ENCODE assay signal across 2 cellular contexts in the genomic region with DNA sequence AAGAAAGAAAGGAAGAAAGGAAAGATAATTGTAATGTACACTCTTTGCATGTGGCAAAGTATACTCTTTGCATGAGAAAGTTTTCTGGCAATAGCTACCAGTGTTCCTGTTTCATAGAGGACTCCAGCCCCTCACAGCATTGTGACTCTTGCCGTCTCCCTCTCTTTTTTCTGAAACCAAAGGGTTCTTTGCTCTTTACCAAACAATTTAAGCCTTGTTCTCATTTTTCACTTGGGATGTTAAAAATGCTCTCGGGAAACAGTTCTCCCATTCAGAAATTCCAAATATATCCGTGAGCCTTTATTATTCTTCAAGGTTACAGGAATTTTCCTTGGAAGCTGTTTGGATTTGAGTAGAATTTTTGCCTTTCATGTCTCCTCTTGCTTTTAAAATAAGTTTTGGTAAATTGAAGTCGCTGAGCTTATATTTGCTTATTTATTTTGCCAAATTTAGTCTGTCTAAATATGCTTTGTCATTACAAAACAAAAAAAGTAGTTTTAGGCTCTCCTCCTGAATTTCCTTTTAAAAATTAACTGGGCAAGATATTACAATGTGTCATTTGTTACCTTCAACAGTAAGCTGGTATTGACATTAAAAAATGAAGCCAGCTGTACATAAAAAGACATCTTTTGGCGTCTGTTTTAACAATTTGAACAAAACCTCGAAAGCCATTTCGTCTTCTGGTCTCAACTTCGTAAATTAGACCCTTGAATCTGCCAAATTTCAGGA.
TF ChIP-seq lines count a peak whose summit lies in the region.

No MANE protein-coding gene starts in this region.

TF ChIP-seq in A549, 52 proteins besides CTCF, POLR2A, EP300 and RAD21:
- TF ChIP-seq HDAC2 (IDR thresholded peaks at IDR 0.05): no peak
- no peak for TF ChIP-seq CHD4 (IDR thresholded peaks at IDR 0.05; ENCODE audit: borderline replicate concordance)
- no peak for TF ChIP-seq ATOH8 (CRISPR knock-in tag; IDR thresholded peaks at IDR 0.05; ENCODE audit: low read depth)
- TF ChIP-seq, protein P1, sequence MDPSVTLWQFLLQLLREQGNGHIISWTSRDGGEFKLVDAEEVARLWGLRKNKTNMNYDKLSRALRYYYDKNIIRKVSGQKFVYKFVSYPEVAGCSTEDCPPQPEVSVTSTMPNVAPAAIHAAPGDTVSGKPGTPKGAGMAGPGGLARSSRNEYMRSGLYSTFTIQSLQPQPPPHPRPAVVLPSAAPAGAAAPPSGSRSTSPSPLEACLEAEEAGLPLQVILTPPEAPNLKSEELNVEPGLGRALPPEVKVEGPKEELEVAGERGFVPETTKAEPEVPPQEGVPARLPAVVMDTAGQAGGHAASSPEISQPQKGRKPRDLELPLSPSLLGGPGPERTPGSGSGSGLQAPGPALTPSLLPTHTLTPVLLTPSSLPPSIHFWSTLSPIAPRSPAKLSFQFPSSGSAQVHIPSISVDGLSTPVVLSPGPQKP (IDR thresholded peaks at IDR 0.05; ENCODE audit: low read depth, low read length): no peak
- TF ChIP-seq JUN (IDR thresholded peaks at IDR 0.05): no peak
- TF ChIP-seq ZFP36 (IDR thresholded peaks at IDR 0.05; ENCODE audit: borderline replicate concordance, partially characterized antibody): no peak
- TF ChIP-seq CBX2 (IDR thresholded peaks at IDR 0.05; ENCODE audit: borderline replicate concordance, low read depth): no peak
- TF ChIP-seq CBX8 (IDR thresholded peaks at IDR 0.05): no peak
- no peak for TF ChIP-seq ESRRA (IDR thresholded peaks at IDR 0.05; ENCODE audit: borderline replicate concordance, low read length)
- no peak for TF ChIP-seq HOXB5 (CRISPR knock-in tag; IDR thresholded peaks at IDR 0.05)
- no peak for TF ChIP-seq USF2 (IDR thresholded peaks at IDR 0.05)
- no peak for TF ChIP-seq KDM1A (IDR thresholded peaks at IDR 0.05; ENCODE audit: low read depth)
- no peak for TF ChIP-seq MAFK (IDR thresholded peaks at IDR 0.05; ENCODE audit: partially characterized antibody)
- no peak for TF ChIP-seq KDM5A (IDR thresholded peaks at IDR 0.05)
- no peak for TF ChIP-seq BCL3 (IDR thresholded peaks at IDR 0.05)
- TF ChIP-seq RCOR1 (IDR thresholded peaks at IDR 0.05; ENCODE audit: low read depth, low read length): no peak
- no peak for TF ChIP-seq NR3C1 (IDR thresholded peaks at IDR 0.05)
- TF ChIP-seq CEBPB (IDR thresholded peaks at IDR 0.05): no peak
- TF ChIP-seq RARB (CRISPR knock-in tag; IDR thresholded peaks at IDR 0.05): no peak
TF ChIP-seq in A549: peak in this region for 0.

TF ChIP-seq in K562, 482 proteins besides CTCF, POLR2A, EP300 and RAD21:
- TF ChIP-seq, protein P2, sequence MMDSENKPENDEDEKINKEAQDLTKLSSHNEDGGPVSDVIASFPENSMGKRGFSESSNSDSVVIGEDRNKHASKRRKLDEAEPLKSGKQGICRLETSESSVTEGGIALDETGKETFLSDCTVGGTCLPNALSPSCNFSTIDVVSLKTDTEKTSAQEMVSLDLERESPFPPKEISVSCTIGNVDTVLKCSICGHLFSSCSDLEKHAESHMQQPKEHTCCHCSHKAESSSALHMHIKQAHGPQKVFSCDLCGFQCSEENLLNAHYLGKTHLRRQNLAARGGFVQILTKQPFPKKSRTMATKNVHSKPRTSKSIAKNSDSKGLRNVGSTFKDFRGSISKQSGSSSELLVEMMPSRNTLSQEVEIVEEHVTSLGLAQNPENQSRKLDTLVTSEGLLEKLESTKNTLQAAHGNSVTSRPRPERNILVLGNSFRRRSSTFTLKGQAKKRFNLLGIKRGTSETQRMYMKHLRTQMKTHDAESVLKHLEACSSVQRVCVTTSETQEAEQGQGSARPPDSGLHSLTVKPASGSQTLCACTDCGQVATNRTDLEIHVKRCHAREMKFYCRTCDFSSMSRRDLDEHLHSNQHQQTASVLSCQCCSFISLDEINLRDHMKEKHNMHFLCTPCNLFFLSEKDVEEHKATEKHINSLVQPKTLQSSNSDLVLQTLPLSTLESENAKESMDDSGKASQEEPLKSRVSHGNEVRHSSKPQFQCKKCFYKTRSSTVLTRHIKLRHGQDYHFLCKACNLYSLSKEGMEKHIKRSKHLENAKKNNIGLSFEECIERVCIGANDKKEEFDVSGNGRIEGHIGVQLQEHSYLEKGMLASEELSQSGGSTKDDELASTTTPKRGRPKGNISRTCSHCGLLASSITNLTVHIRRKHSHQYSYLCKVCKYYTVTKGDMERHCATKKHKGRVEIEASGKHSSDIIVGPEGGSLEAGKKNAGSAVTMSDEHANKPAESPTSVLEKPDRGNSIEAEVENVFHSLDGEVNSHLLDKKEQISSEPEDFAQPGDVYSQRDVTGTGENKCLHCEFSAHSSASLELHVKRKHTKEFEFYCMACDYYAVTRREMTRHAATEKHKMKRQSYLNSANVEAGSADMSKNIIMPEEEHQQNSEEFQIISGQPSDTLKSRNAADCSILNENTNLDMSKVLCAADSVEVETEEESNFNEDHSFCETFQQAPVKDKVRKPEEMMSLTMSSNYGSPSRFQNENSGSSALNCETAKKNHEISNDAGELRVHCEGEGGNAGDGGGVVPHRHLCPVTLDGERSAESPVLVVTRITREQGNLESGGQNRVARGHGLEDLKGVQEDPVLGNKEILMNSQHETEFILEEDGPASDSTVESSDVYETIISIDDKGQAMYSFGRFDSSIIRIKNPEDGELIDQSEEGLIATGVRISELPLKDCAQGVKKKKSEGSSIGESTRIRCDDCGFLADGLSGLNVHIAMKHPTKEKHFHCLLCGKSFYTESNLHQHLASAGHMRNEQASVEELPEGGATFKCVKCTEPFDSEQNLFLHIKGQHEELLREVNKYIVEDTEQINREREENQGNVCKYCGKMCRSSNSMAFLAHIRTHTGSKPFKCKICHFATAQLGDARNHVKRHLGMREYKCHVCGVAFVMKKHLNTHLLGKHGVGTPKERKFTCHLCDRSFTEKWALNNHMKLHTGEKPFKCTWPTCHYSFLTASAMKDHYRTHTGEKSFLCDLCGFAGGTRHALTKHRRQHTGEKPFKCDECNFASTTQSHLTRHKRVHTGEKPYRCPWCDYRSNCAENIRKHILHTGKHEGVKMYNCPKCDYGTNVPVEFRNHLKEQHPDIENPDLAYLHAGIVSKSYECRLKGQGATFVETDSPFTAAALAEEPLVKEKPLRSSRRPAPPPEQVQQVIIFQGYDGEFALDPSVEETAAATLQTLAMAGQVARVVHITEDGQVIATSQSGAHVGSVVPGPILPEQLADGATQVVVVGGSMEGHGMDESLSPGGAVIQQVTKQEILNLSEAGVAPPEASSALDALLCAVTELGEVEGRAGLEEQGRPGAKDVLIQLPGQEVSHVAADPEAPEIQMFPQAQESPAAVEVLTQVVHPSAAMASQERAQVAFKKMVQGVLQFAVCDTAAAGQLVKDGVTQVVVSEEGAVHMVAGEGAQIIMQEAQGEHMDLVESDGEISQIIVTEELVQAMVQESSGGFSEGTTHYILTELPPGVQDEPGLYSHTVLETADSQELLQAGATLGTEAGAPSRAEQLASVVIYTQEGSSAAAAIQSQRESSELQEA (IDR thresholded peaks at IDR 0.05; ENCODE audit: low read depth): no peak
- TF ChIP-seq THRA (IDR thresholded peaks at IDR 0.05) (no peak), MAFG (tag; conservative IDR thresholded peaks at IDR 0.05) (peak; percentile 24; the same call in 1 of the 2 replicates), NR3C1 (CRISPR knock-in tag; IDR thresholded peaks at IDR 0.05) (no peak), ZNF696 (CRISPR knock-in tag; conservative IDR thresholded peaks at IDR 0.05) (no peak), C11orf30 (IDR thresholded peaks at IDR 0.05; ENCODE audit: low read depth) (0 out of 2 replicates have a peak, but pooled peaks have one; percentile 4), ZBTB17 (CRISPR knock-in tag; IDR thresholded peaks at IDR 0.05) (no peak)
